In genomic region chr11:95715777-95716241, GRCh38 we compare ENCODE assay signal across 8 cellular contexts.
A peak's percentile ranks its signal among the peaks of the same experiment; 100 is the strongest.
DNase-seq lines count a peak whose midpoint lies in the region; ATAC-seq and TF ChIP-seq lines count a peak whose summit lies in the region.

No MANE protein-coding gene starts in this region.

- TF ChIP-seq POLR2A in NB4 (IDR thresholded peaks at IDR 0.05; ENCODE audit: extremely low read depth, insufficient read length) (no peak), body of pancreas (IDR thresholded peaks at IDR 0.05) (no peak), spleen (IDR thresholded peaks at IDR 0.05) (peak in 2 of 3 donors; percentile 5 to 51), esophagus squamous epithelium (IDR thresholded peaks at IDR 0.05) (no peak)

- H3K27ac ChIP-seq in GM23248: no peak overlapping the region
- H3K27ac ChIP-seq in body of pancreas: no peak overlapping the region
- peak overlapping the region; percentile 16 to 91 (median 77) for H3K27ac ChIP-seq in spleen
- H3K27ac ChIP-seq in esophagus squamous epithelium: no peak overlapping the region

- peaks cover 19% of the 10 kb centered on the region; the same call in 1 of the 2 replicates for H3F3A ChIP-seq in GM23248 (ENCODE audit: insufficient read depth)

- H3K9ac ChIP-seq in GM23248: no peak overlapping the region

- no peaks in the 10 kb centered on the region for H3K9me2 ChIP-seq in GM23248 (ENCODE audit: insufficient read depth)

- TF ChIP-seq CTCF in GM10248 (IDR thresholded peaks at IDR 0.05; ENCODE audit: control extremely low read depth, extremely low read depth, low read depth, missing control alignments) (no peak), NB4 (IDR thresholded peaks at IDR 0.05; ENCODE audit: low read depth, low read length) (no peak), body of pancreas (IDR thresholded peaks at IDR 0.05) (no peak), spleen (IDR thresholded peaks at IDR 0.05 in 8 of 11, conservative IDR thresholded peaks at IDR 0.05 in 3 of 11) (no peak), esophagus squamous epithelium (IDR thresholded peaks at IDR 0.05) (no peak)

- H3K36me3 ChIP-seq in GM23248 (ENCODE audit: low read depth) (no peaks in the 10 kb centered on the region), body of pancreas (replicated peaks in 1 of 2; ENCODE audit: insufficient read depth in 1 of 2, low read depth in 2 of 2) (no peaks in the 10 kb centered on the region), spleen (no peaks in the 10 kb centered on the region), esophagus squamous epithelium (no peaks in the 10 kb centered on the region), H7 (replicated peaks; ENCODE audit: control insufficient read depth, insufficient read depth, low read length) (no peaks in the 10 kb centered on the region)

- peak overlapping the region; percentile 10 for H3K4me2 ChIP-seq in GM23248 (ENCODE audit: unreplicated experiment)

- no peaks in the 10 kb centered on the region for H3K27me3 ChIP-seq in GM23248 (replicated peaks; ENCODE audit: insufficient read depth)
- no peaks in the 10 kb centered on the region for H3K27me3 ChIP-seq in body of pancreas
- H3K27me3 ChIP-seq in spleen (replicated peaks in 1 of 7): no peaks in the 10 kb centered on the region
- no peaks in the 10 kb centered on the region for H3K27me3 ChIP-seq in esophagus squamous epithelium
- H3K27me3 ChIP-seq in H7 (ENCODE audit: control insufficient read depth, insufficient read depth, low read length): no peaks in the 10 kb centered on the region

- peak; percentile 27 for DNase-seq in GM10248 (ENCODE audit: extremely low spot score)
- peak; percentile 61 for DNase-seq in GM23248
- peak; percentile 86 for DNase-seq in NB4 (ENCODE audit: low read depth)
- DNase-seq in body of pancreas: no peak
- no peak for DNase-seq in spleen
- no peak for DNase-seq in esophagus squamous epithelium (lab: John Stamatoyannopoulos, UW)
- DNase-seq in dedifferentiated amniotic fluid mesenchymal stem cell (ENCODE audit: extremely low spot score): no peak
- no peak for DNase-seq in H7

- CTCF ChIA-PET in GM10248 (lab: Yijun Ruan, JAX): interaction anchor here (1.0 to 20.2 kb wide), 7 partner anchors 9 to 623 kb away, joined by 3 to 391 read pairs (median 4); no protein-coding TSS in a partner anchor

- no peaks in the 10 kb centered on the region for H4K20me1 ChIP-seq in GM23248 (ENCODE audit: insufficient read depth)

- in situ Hi-C loops in GM23248 (cut with MboI): no loop called here

- no peaks in the 10 kb centered on the region for H3K9me3 ChIP-seq in GM23248 (ENCODE audit: low read depth)
- no peaks in the 10 kb centered on the region for H3K9me3 ChIP-seq in body of pancreas
- H3K9me3 ChIP-seq in spleen: peaks cover 0 to 5% (median 0%) of the 10 kb centered on the region in 8 donors
- H3K9me3 ChIP-seq in esophagus squamous epithelium: no peaks in the 10 kb centered on the region

- H3K79me2 ChIP-seq in GM23248 (ENCODE audit: insufficient read depth): no peaks in the 10 kb centered on the region

- H3K4me1 ChIP-seq in GM23248 (ENCODE audit: insufficient read depth) (peaks cover 19% of the 10 kb centered on the region), body of pancreas (no peaks in the 10 kb centered on the region), spleen (peaks cover 0 to 69% (median 27%) of the 10 kb centered on the region in 6 donors), esophagus squamous epithelium (peaks cover 0 to 4% (median 0%) of the 10 kb centered on the region in 3 donors)

- no peak overlapping the region for H2AFZ ChIP-seq in GM23248

- POLR2A ChIA-PET in GM10248 (lab: Yijun Ruan, JAX): no interaction called here

- ATAC-seq in body of pancreas: peak; percentile 50

- no peak overlapping the region for H3K4me3 ChIP-seq in GM23248
- H3K4me3 ChIP-seq in NB4 (ENCODE audit: low read depth, low read length): no peak overlapping the region
- no peak overlapping the region for H3K4me3 ChIP-seq in body of pancreas
- no peak overlapping the region for H3K4me3 ChIP-seq in spleen
- no peak overlapping the region for H3K4me3 ChIP-seq in esophagus squamous epithelium
- H3K4me3 ChIP-seq in H7 (ENCODE audit: insufficient read depth, low read depth, low read length): no peak overlapping the region

- 55 to 66% methylated on average over 2 of the region's 2 CpGs for WGBS in GM23248 (ENCODE audit: low coverage in 1 of 2, low lambda C conversion rate in 2 of 2, missing lambda C conversion rate in 2 of 2), 2 experiments
- WGBS in body of pancreas, 2 donors: 17% methylated on average over 2 of the region's 2 CpGs
- WGBS in spleen, 5 donors: 9 to 20% (median 11%) methylated on average over 2 of the region's 2 CpGs
- WGBS in esophagus squamous epithelium, 2 donors: 36 to 37% methylated on average over 2 of the region's 2 CpGs

- intact Hi-C loops in body of pancreas (cut with DNase I) (no loop called here), spleen (cut with DNase I; ENCODE audit: low total_unique reads) (no loop called here), esophagus squamous epithelium (cut with DNase I) (no loop called here)

Comparison
In these comparisons a context has a peak if more than half of its experiments do, and no peak if none do; other contexts are left out.
1. DNase-seq: peak in GM10248 (single experiment), GM23248 (single experiment) and NB4 (single experiment); none in body of pancreas (0 of 4), spleen (single experiment), esophagus squamous epithelium (single experiment), dedifferentiated amniotic fluid mesenchymal stem cell (single experiment) and H7 (single experiment).
2. H3K27ac ChIP-seq: peak in spleen (8 of 8); none in GM23248 (single experiment), body of pancreas (0 of 4) and esophagus squamous epithelium (0 of 4).
3. POLR2A ChIP-seq: peak in spleen (2 of 3); none in NB4 (single experiment), body of pancreas (0 of 3) and esophagus squamous epithelium (0 of 4).